18 cellular contexts compared by ENCODE assay signal in the genomic region with DNA sequence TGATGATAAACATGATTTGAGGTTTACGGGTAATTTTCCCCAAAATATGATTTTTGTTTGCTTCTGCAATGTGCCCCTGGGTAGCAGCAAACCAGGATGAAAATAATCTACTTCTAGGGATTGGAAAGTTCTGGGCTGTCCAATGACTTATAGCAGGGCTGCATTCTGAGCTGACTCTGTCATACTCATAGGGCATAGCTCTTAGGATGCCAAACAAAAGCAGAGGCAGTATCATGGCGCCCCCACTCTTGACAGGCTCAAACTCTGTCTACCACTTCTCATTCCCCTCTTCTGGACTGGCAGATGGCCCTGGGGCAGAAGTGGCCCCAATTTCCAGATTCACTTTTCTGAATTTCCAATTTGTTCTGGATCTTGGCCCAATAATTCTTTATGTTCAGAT.
"Had no signal": no experiment of that assay in that cellular context is flagged by ENCODE, and none has a peak within 500 bp of the region (broad histone marks: within the 10 kb centered on the region; RNA-seq: fewer than 3 reads in every experiment).

No MANE protein-coding gene starts in this region.

- H3K27ac ChIP-seq: right atrium auricular region, transverse colon had no signal

- H3K27me3 ChIP-seq: right atrium auricular region, transverse colon had no signal

- H3K4me3 ChIP-seq: right atrium auricular region, transverse colon had no signal

- ATAC-seq: activated CD8-positive, alpha-beta T cell treated with anti-CD3 and anti-CD28 coated beads for 36 hours; effector memory CD8-positive, alpha-beta T cell; left lobe of liver; T-cell had no signal

- DNase-seq: activated CD4-positive, alpha-beta T cell treated with anti-CD3 and anti-CD28 coated beads for 4 hours; activated CD8-positive, alpha-beta T cell treated with anti-CD3 and anti-CD28 coated beads for 36 hours; anterior cingulate cortex; cerebellar nuclear complex; dermis blood vessel endothelial cell; effector memory CD8-positive, alpha-beta T cell; islet precursor cell; midbrain; naive B cell; posterior cingulate gyrus; stimulated activated CD4-positive, alpha-beta T cell treated with anti-CD3 and anti-CD28 coated beads, Interleukin-4, amount 100 ng/mL, for 1 hour; stimulated activated naive CD4-positive, alpha-beta T cell treated with Interleukin-2 at 50 U/mL for 16 hours; substantia nigra; T-cell; T1000; transverse colon had no signal

- H3K9me3 ChIP-seq: right atrium auricular region, transverse colon had no signal
